Comparison of ENCODE assay signal across 12 cellular contexts in genomic region chr12:112839386-112839972, GRCh38.
DNase-seq lines count a peak whose midpoint lies in the region; ATAC-seq and TF ChIP-seq lines count a peak whose summit lies in the region.
"Had no signal": no experiment of that assay in that cellular context is flagged by ENCODE, and none has a peak within 500 bp of the region (broad histone marks: within the 10 kb centered on the region; RNA-seq: fewer than 3 reads in every experiment).

No MANE protein-coding gene starts in this region.

- DNase-seq in DMS53 treated with DMSO at 0.1 percent for 48 hours (lab: John Stamatoyannopoulos, UW; ENCODE audit: unreplicated experiment): peak; percentile 40
- peak; percentile 42 to 76 for DNase-seq in NCI-H446 (lab: John Stamatoyannopoulos, UW)
- peak; percentile 78 to 93 for DNase-seq in cardiac fibroblast (ENCODE audit: low read depth in 2 of 2)
- DNase-seq in kidney tubule cell (ENCODE audit: low spot score): peak; percentile 99
- no peak for DNase-seq in posterior cingulate gyrus
- no peak for DNase-seq in iPS-NIHi11 (ENCODE audit: low spot score)
- DNase-seq: activated CD8-positive, alpha-beta memory T cell treated with anti-CD3 and anti-CD28 coated beads, Interleukin-2, amount 50 U/mL, for 48 hours; CD4-positive, alpha-beta T cell; central memory CD4-positive, alpha-beta T cell had no signal

- intact Hi-C loops in posterior cingulate gyrus (cut with DNase I): no loop called here

- TF ChIP-seq CTCF in cardiac fibroblast (IDR thresholded peaks at IDR 0.05; ENCODE audit: low read depth, low read length): no peak

- ATAC-seq in GM18511 (IDR thresholded peaks at IDR 0.05; ENCODE audit: unreplicated experiment) (no peak), GM21447 (IDR thresholded peaks at IDR 0.05; ENCODE audit: unreplicated experiment) (no peak)

- H3K4me3 ChIP-seq in cardiac fibroblast (replicated peaks in 1 of 2; ENCODE audit: low read depth in 2 of 2, low read length in 2 of 2): no peak overlapping the region
- H3K4me3 ChIP-seq: skin epidermis had no signal

Comparison
In these comparisons a context has a peak if more than half of its experiments do, and no peak if none do; other contexts are left out.
1. DNase-seq: peak in DMS53 treated with DMSO at 0.1 percent for 48 hours (single experiment), NCI-H446 (2 of 2), cardiac fibroblast (2 of 2) and kidney tubule cell (single experiment); none in posterior cingulate gyrus (0 of 10) and iPS-NIHi11 (single experiment).